In genomic region chr13:21476893-21477472, GRCh38 we compare ENCODE assay signal across 8 cellular contexts. TPM values are rescaled to one million over a fixed set of nuclear protein-coding genes. Genes with fewer than 3 reads are reported as not detected.
DNase-seq lines count a peak whose midpoint lies in the region; ATAC-seq and TF ChIP-seq lines count a peak whose summit lies in the region.

No MANE protein-coding gene starts in this region.

- H3K36me3 ChIP-seq in PC-3 (ENCODE audit: low read depth, low read length): no peaks in the 10 kb centered on the region

- H2AFZ ChIP-seq in PC-3 (ENCODE audit: low read length): peak overlapping the region; percentile 81

- H3K4me3 Mint-ChIP-seq in CD4-positive, alpha-beta T cell: peak overlapping the region; percentile 78
- peak overlapping the region; percentile 80 for H3K4me3 Mint-ChIP-seq in activated T-cell treated with anti-CD3 and anti-CD28 coated beads, Interleukin-2, amount 50 U/mL, for 4 hours
- H3K4me3 Mint-ChIP-seq in naive B cell: peak overlapping the region; percentile 76 to 92 (median 86)

- H3K27ac Mint-ChIP-seq in CD4-positive, alpha-beta T cell: no peak overlapping the region
- peak overlapping the region in 5 of 6 donors; percentile 21 to 84 (median 57) for H3K27ac Mint-ChIP-seq in naive B cell

- CTCF ChIA-PET in CD4-positive, alpha-beta T cell (lab: Charles Lee): interaction anchor here (0.6 to 2.8 kb wide), 18 partner anchors 9 to 368 kb away, joined by 3 to 16 read pairs (median 4); partner anchors contain the start of genes MRPL57, SKA3 and ZDHHC20
- CTCF ChIA-PET in PC-3 (lab: Charles Lee): interaction anchor here (0.5 to 2.1 kb wide), 5 partner anchors 12 to 459 kb away, joined by 3 to 21 read pairs (median 3); no protein-coding TSS in a partner anchor

- POLR2A ChIA-PET in CD4-positive, alpha-beta T cell (lab: Charles Lee): interaction anchor here (0.6 to 1.7 kb wide), 4 partner anchors 18 to 991 kb away, joined by 3 to 6 read pairs (median 4); partner anchors contain the start of gene ZDHHC20
- POLR2A ChIA-PET in PC-3 (lab: Charles Lee; ENCODE audit: unreplicated experiment): no interaction called here

- H3K4me1 ChIP-seq in PC-3 (ENCODE audit: insufficient read depth, low read length): peaks cover 6% of the 10 kb centered on the region

- no peaks in the 10 kb centered on the region for H3K27me3 ChIP-seq in CD4-positive, alpha-beta T cell (ENCODE audit: control insufficient read depth, insufficient read depth, low read length)
- H3K27me3 ChIP-seq in PC-3 (ENCODE audit: low read length): no peaks in the 10 kb centered on the region

- H4K20me1 ChIP-seq in PC-3 (ENCODE audit: low read length): no peaks in the 10 kb centered on the region

- peak overlapping the region; percentile 72 for H3K4me2 ChIP-seq in PC-3 (ENCODE audit: low read length)

- no peak overlapping the region for H3K27ac ChIP-seq in CD4-positive, alpha-beta T cell (ENCODE audit: low read depth, low read length)
- no peak overlapping the region for H3K27ac ChIP-seq in PC-3 (ENCODE audit: low read length)

- no TSS peak for BruUV-seq in PC-3 (replicated peaks; lab: Mats Ljungman, UMichigan)

- no peaks in the 10 kb centered on the region for H3K9me3 ChIP-seq in CD4-positive, alpha-beta T cell (ENCODE audit: control insufficient read depth, low read length)
- no peaks in the 10 kb centered on the region for H3K9me3 ChIP-seq in PC-3 (ENCODE audit: low read length)

- no peaks in the 10 kb centered on the region for H3K9me2 ChIP-seq in PC-3 (replicated peaks; ENCODE audit: low read length)

- peaks cover 10% of the 10 kb centered on the region for H3K27me3 Mint-ChIP-seq in CD4-positive, alpha-beta T cell
- H3K27me3 Mint-ChIP-seq in activated T-cell treated with anti-CD3 and anti-CD28 coated beads, Interleukin-2, amount 50 U/mL, for 4 hours (ENCODE audit: low read depth): peaks cover 5% of the 10 kb centered on the region
- peaks cover 0 to 6% (median 0%) of the 10 kb centered on the region in 3 donors for H3K27me3 Mint-ChIP-seq in naive B cell

- H3F3A ChIP-seq in PC-3 (ENCODE audit: low read length, unreplicated experiment): no peaks in the 10 kb centered on the region

- intact Hi-C loops in CD4-positive, alpha-beta T cell (cut with DNase I, micrococcal nuclease): loop anchor here (2.0 to 5.0 kb wide), 5 partner anchors 85 to 980 kb away; partner anchors contain the start of genes MRPL57 (in 2 of the 2) and SKA3 (in 2 of the 2)
- intact Hi-C loops in PC-3 (cut with micrococcal nuclease): no loop called here

- DNase-seq in CD4-positive, alpha-beta T cell: peak; percentile 64 to 79 (median 70)
- DNase-seq in HT1080 (ENCODE audit: low read depth): peak; percentile 79
- DNase-seq in PC-3: peak; percentile 85
- DNase-seq in activated T-cell treated with anti-CD3 and anti-CD28 coated beads, Interleukin-2, amount 50 U/mL, for 4 hours: peak; percentile 76
- DNase-seq in fibroblast of mammary gland (ENCODE audit: low read depth): peak; percentile 86
- DNase-seq in naive B cell: peak; percentile 65
- DNase-seq in stimulated activated CD8-positive, alpha-beta memory T cell treated with anti-CD3 and anti-CD28 coated beads, Interleukin-7, amount 100 ng/mL, for 48 hours (ENCODE audit: extremely low read depth in 1 of 2, low read depth in 1 of 2): peak; percentile 65 to 72

- peak; percentile 80 for ATAC-seq in CD4-positive, alpha-beta T cell (ENCODE audit: poor library complexity)
- ATAC-seq in GM19372 (IDR thresholded peaks at IDR 0.05; ENCODE audit: low read depth, unreplicated experiment): peak; percentile 90
- ATAC-seq in PC-3: peak; percentile 68
- peak; percentile 90 for ATAC-seq in activated T-cell treated with anti-CD3 and anti-CD28 coated beads, Interleukin-2, amount 50 U/mL, for 4 hours
- ATAC-seq in naive B cell (ENCODE audit: low read depth in 2 of 2): peak; percentile 85 to 90

- TF ChIP-seq CTCF in CD4-positive, alpha-beta T cell (IDR thresholded peaks at IDR 0.05): peak; percentile 97
- peak; percentile 86 for TF ChIP-seq CTCF in PC-3 (conservative IDR thresholded peaks at IDR 0.05; ENCODE audit: low read depth, low read length)
- TF ChIP-seq CTCF in fibroblast of mammary gland (conservative IDR thresholded peaks at IDR 0.05; ENCODE audit: control insufficient read depth, insufficient read depth, low read depth, low read length): peak; percentile 100

- H3K4me1 Mint-ChIP-seq in CD4-positive, alpha-beta T cell (ENCODE audit: low read depth): peaks cover 17% of the 10 kb centered on the region
- H3K4me1 Mint-ChIP-seq in activated T-cell treated with anti-CD3 and anti-CD28 coated beads, Interleukin-2, amount 50 U/mL, for 4 hours (ENCODE audit: low read depth): peaks cover 12% of the 10 kb centered on the region
- H3K4me1 Mint-ChIP-seq in naive B cell: peaks cover 11 to 15% (median 13%) of the 10 kb centered on the region in 3 donors

- H3K79me2 ChIP-seq in PC-3 (ENCODE audit: low read length): no peaks in the 10 kb centered on the region

- peak overlapping the region; percentile 58 for H3K4me3 ChIP-seq in PC-3 (ENCODE audit: low read length)
- H3K4me3 ChIP-seq in fibroblast of mammary gland (ENCODE audit: control insufficient read depth, low read depth, low read length): peak overlapping the region; percentile 46

- peak overlapping the region; percentile 35; the same call in 1 of the 2 replicates for H3K9ac ChIP-seq in PC-3 (ENCODE audit: low read length)

- no peaks in the 10 kb centered on the region for H3K36me3 Mint-ChIP-seq in CD4-positive, alpha-beta T cell (ENCODE audit: low read depth)
- H3K36me3 Mint-ChIP-seq in activated T-cell treated with anti-CD3 and anti-CD28 coated beads, Interleukin-2, amount 50 U/mL, for 4 hours (ENCODE audit: insufficient read depth): no peaks in the 10 kb centered on the region
- peaks cover 0 to under 1% of the 10 kb centered on the region in 2 donors for H3K36me3 Mint-ChIP-seq in naive B cell

- H3K9me3 Mint-ChIP-seq in CD4-positive, alpha-beta T cell: no peaks in the 10 kb centered on the region
- no peaks in the 10 kb centered on the region for H3K9me3 Mint-ChIP-seq in activated T-cell treated with anti-CD3 and anti-CD28 coated beads, Interleukin-2, amount 50 U/mL, for 4 hours
- H3K9me3 Mint-ChIP-seq in naive B cell: peaks cover 0 to 5% (median 0%) of the 10 kb centered on the region in 7 donors

RNA-seq across cellular contexts. Expression of gene ZDHHC20, which starts 17.9 kb away (rescaled TPM):
- total RNA-seq in CD4-positive, alpha-beta T cell: 10 to 100 TPM; 62.8 to 65.1 TPM
- 47.0 and 48.3 TPM in 2 replicates for total RNA-seq in HT1080 (2014; rRNA removed; shearing (Covaris generic))
- 44.3 and 69.7 TPM in 2 replicates for polyA plus RNA-seq in HT1080 (2015; cell fraction: cytosol; rRNA removed)
- 25.5 and 35.8 TPM in 2 replicates for polyA plus RNA-seq in HT1080 (2015; cell fraction: nucleus; rRNA removed)
- total RNA-seq in PC-3 (2014; rRNA removed): 46.4 and 53.7 TPM in 2 replicates
- 10 to 100 TPM; 45.5 to 51.6 (median 48.9) TPM for total RNA-seq in activated T-cell treated with anti-CD3 and anti-CD28 coated beads, Interleukin-2, amount 50 U/mL, for 4 hours
- polyA plus RNA-seq in naive B cell (ENCODE audit: low read depth in 6 of 6): 10 to 100 TPM; 12.5 to 27.9 (median 24.5) TPM
